33 cellular contexts compared by ENCODE assay signal in the genomic region with DNA sequence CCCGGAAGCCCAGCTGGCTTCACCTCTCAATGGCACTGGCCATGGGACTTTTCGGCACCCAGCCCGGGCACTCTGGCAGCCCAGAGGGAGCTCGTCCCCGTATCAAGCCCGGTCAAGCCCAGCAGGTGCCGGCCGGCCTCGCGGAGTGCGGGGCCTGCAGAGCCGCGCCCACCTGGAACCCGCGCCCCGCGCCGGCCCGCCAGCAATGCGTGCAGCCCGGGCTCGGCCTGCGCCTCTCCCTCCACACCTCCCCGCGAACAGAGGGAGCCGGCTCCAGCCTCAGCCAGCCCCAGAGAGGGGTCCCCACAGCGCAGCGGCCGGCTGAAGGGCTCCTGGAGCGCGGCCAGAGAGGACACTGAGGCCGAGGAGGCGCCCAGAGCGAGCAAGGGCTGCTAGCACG.
"Had no signal": no experiment of that assay in that cellular context is flagged by ENCODE, and none has a peak within 500 bp of the region (broad histone marks: within the 10 kb centered on the region; RNA-seq: fewer than 3 reads in every experiment).

No MANE protein-coding gene starts in this region.

- DNase-seq: Karpas-422, Kasumi-1, MG63, MM.1S, MV-4-11, NCI-H1048, NCI-H1092, NCI-H1092 treated with DMSO at 0.1 percent for 48 hours, NCI-H1105, NCI-H1105 treated with DMSO at 0.1 percent for 48 hours, NCI-H1417, NCI-H1417 treated with DMSO at 0.1 percent for 48 hours, NCI-H1436, NCI-H1436 treated with DMSO at 0.1 percent for 48 hours, NCI-H146, NCI-H1694, NCI-H1694 treated with DMSO at 0.1 percent for 48 hours, NCI-H187, NCI-H187 treated with DMSO at 0.1 percent for 48 hours, NCI-H1930, NCI-H2029, NCI-H2029 treated with DMSO at 0.1 percent for 48 hours, NCI-H2081, NCI-H2081 treated with DMSO at 0.1 percent for 48 hours, NCI-H2107, NCI-H2171, NCI-H2171 treated with DMSO at 0.1 percent for 48 hours, NCI-H2227 treated with DMSO at 0.1 percent for 48 hours, NCI-H226, NCI-H345, NCI-H446, NCI-H446 treated with DMSO at 0.1 percent for 48 hours, NCI-H510A had no signal
